1 cellular context compared by ENCODE assay signal in the genomic region with DNA sequence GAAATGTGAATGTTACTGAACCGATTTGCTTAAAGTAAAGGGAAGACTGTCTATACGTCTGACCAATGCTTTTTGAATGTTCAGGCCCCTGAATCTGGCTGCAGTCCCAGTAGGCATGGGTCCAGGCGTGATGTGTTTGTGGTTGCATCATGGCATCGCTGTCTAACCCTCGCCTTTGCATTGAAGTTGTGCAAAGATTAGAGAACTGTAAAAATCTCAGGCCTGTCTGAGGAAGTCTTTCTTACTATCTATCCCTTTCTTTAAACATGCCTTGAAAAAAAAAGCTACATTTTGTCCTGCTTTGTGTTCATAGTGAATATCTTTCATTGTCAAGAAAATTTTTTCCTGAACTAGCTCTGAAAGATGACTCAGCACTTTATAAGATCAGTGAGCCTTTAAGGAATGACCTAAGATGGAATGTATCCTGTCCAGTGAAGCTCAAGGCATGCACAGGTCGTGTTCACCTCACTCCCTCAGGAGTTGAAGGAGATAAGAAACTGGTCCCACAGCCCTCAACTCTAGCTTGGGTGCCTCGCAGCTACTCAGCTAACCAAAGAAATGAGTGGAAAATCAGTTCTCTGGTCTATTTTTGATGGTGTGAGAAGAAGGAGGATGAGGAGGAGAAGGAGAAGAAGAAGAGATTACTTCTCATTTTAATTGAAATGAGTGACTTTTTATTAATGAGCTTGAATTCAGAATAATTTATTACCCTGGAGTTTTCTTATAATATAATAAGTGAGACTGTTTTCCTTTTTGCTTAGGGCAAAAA.
TF ChIP-seq lines count a peak whose summit lies in the region.

No MANE protein-coding gene starts in this region.

TF ChIP-seq in A549, 52 proteins besides CTCF, POLR2A, EP300 and RAD21 (continued from another document):
- TF ChIP-seq MYC (IDR thresholded peaks at IDR 0.05; ENCODE audit: borderline replicate concordance, low read length): no peak
- TF ChIP-seq MAFK (IDR thresholded peaks at IDR 0.05; ENCODE audit: partially characterized antibody): peak; percentile 100
- no peak for TF ChIP-seq EHF (CRISPR knock-in tag; IDR thresholded peaks at IDR 0.05)
- TF ChIP-seq FOXS1 (CRISPR knock-in tag; IDR thresholded peaks at IDR 0.05): no peak
- peak; percentile 47; the same call in 1 of the 2 replicates for TF ChIP-seq GATA3 (IDR thresholded peaks at IDR 0.05; ENCODE audit: borderline replicate concordance)
- TF ChIP-seq HDAC2 (IDR thresholded peaks at IDR 0.05): no peak
- TF ChIP-seq CHD2 (IDR thresholded peaks at IDR 0.05; ENCODE audit: low read length, partially characterized antibody): no peak
- 0 out of 2 replicates have a peak, but pooled peaks have one; percentile 33 for TF ChIP-seq ZSCAN20 (CRISPR knock-in tag; IDR thresholded peaks at IDR 0.05)
- peak; percentile 27; the same call in 1 of the 2 replicates for TF ChIP-seq HOXB13 (CRISPR knock-in tag; IDR thresholded peaks at IDR 0.05; ENCODE audit: low read depth)
- TF ChIP-seq TFCP2L1 (CRISPR knock-in tag; IDR thresholded peaks at IDR 0.05): no peak
- TF ChIP-seq BHLHE40 (IDR thresholded peaks at IDR 0.05; ENCODE audit: low read depth, low read length): no peak
- TF ChIP-seq FOSL2 (IDR thresholded peaks at IDR 0.05): peak; percentile 55; the same call in 1 of the 2 replicates
- TF ChIP-seq FOSL2 (CRISPR knock-in tag; IDR thresholded peaks at IDR 0.05): peak; percentile 66; the same call in 1 of the 2 replicates
- no peak for TF ChIP-seq PHF8 (IDR thresholded peaks at IDR 0.05; ENCODE audit: borderline replicate concordance, low read depth)
- no peak for TF ChIP-seq CBX8 (IDR thresholded peaks at IDR 0.05)
- TF ChIP-seq CBX2 (IDR thresholded peaks at IDR 0.05; ENCODE audit: borderline replicate concordance, low read depth): no peak
- TF ChIP-seq, protein P1, sequence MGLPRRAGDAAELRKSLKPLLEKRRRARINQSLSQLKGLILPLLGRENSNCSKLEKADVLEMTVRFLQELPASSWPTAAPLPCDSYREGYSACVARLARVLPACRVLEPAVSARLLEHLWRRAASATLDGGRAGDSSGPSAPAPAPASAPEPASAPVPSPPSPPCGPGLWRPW (IDR thresholded peaks at IDR 0.05): 0 out of 2 replicates have a peak, but pooled peaks have one; percentile 34
- TF ChIP-seq, protein P2, sequence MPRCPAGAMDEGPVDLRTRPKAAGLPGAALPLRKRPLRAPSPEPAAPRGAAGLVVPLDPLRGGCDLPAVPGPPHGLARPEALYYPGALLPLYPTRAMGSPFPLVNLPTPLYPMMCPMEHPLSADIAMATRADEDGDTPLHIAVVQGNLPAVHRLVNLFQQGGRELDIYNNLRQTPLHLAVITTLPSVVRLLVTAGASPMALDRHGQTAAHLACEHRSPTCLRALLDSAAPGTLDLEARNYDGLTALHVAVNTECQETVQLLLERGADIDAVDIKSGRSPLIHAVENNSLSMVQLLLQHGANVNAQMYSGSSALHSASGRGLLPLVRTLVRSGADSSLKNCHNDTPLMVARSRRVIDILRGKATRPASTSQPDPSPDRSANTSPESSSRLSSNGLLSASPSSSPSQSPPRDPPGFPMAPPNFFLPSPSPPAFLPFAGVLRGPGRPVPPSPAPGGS (IDR thresholded peaks at IDR 0.05): peak; percentile 39; the same call in 1 of the 3 replicates
- peak; percentile 58; the same call in 1 of the 2 replicates for TF ChIP-seq JUNB (IDR thresholded peaks at IDR 0.05)
- peak; percentile 99 for TF ChIP-seq NFE2L2 (conservative IDR thresholded peaks at IDR 0.05; ENCODE audit: low read length)
- TF ChIP-seq, protein P3, sequence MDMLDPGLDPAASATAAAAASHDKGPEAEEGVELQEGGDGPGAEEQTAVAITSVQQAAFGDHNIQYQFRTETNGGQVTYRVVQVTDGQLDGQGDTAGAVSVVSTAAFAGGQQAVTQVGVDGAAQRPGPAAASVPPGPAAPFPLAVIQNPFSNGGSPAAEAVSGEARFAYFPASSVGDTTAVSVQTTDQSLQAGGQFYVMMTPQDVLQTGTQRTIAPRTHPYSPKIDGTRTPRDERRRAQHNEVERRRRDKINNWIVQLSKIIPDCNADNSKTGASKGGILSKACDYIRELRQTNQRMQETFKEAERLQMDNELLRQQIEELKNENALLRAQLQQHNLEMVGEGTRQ (IDR thresholded peaks at IDR 0.05): no peak
- no peak for TF ChIP-seq ESRRA (IDR thresholded peaks at IDR 0.05; ENCODE audit: borderline replicate concordance, low read length)
- no peak for TF ChIP-seq ZFP36 (IDR thresholded peaks at IDR 0.05; ENCODE audit: borderline replicate concordance, partially characterized antibody)
- TF ChIP-seq FOSB (CRISPR knock-in tag; IDR thresholded peaks at IDR 0.05): no peak
- TF ChIP-seq CEBPB (IDR thresholded peaks at IDR 0.05): peak; percentile 89 to 96
- no peak for TF ChIP-seq EHMT2 (IDR thresholded peaks at IDR 0.05; ENCODE audit: low read depth)
- peak in 1 of 2 experiments; percentile 56; a peak in 2 of 5 replicates for TF ChIP-seq JUN (IDR thresholded peaks at IDR 0.05)
- TF ChIP-seq ZC3H11A (IDR thresholded peaks at IDR 0.05): no peak
- TF ChIP-seq RARB (CRISPR knock-in tag; IDR thresholded peaks at IDR 0.05): no peak
- TF ChIP-seq, protein P4, sequence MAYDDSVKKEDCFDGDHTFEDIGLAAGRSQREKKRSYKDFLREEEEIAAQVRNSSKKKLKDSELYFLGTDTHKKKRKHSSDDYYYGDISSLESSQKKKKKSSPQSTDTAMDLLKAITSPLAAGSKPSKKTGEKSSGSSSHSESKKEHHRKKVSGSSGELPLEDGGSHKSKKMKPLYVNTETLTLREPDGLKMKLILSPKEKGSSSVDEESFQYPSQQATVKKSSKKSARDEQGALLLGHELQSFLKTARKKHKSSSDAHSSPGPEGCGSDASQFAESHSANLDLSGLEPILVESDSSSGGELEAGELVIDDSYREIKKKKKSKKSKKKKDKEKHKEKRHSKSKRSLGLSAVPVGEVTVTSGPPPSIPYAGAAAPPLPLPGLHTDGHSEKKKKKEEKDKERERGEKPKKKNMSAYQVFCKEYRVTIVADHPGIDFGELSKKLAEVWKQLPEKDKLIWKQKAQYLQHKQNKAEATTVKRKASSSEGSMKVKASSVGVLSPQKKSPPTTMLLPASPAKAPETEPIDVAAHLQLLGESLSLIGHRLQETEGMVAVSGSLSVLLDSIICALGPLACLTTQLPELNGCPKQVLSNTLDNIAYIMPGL (CRISPR knock-in tag; IDR thresholded peaks at IDR 0.05; ENCODE audit: borderline replicate concordance): no peak
- TF ChIP-seq, protein P5, sequence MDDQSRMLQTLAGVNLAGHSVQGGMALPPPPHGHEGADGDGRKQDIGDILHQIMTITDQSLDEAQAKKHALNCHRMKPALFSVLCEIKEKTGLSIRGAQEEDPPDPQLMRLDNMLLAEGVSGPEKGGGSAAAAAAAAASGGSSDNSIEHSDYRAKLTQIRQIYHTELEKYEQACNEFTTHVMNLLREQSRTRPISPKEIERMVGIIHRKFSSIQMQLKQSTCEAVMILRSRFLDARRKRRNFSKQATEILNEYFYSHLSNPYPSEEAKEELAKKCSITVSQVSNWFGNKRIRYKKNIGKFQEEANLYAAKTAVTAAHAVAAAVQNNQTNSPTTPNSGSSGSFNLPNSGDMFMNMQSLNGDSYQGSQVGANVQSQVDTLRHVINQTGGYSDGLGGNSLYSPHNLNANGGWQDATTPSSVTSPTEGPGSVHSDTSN (IDR thresholded peaks at IDR 0.05): no peak
- no peak for TF ChIP-seq KDM1A (IDR thresholded peaks at IDR 0.05; ENCODE audit: low read depth)
- no peak for TF ChIP-seq SREBF2 (IDR thresholded peaks at IDR 0.05)
- TF ChIP-seq MAZ (IDR thresholded peaks at IDR 0.05; ENCODE audit: borderline replicate concordance, low read depth, low read length): no peak
- TF ChIP-seq, protein P6, sequence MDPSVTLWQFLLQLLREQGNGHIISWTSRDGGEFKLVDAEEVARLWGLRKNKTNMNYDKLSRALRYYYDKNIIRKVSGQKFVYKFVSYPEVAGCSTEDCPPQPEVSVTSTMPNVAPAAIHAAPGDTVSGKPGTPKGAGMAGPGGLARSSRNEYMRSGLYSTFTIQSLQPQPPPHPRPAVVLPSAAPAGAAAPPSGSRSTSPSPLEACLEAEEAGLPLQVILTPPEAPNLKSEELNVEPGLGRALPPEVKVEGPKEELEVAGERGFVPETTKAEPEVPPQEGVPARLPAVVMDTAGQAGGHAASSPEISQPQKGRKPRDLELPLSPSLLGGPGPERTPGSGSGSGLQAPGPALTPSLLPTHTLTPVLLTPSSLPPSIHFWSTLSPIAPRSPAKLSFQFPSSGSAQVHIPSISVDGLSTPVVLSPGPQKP (IDR thresholded peaks at IDR 0.05; ENCODE audit: low read depth, low read length): no peak
- TF ChIP-seq HOXA7 (CRISPR knock-in tag; IDR thresholded peaks at IDR 0.05): no peak
- TF ChIP-seq RCOR1 (IDR thresholded peaks at IDR 0.05; ENCODE audit: low read depth, low read length): no peak
- TF ChIP-seq HOXB5 (CRISPR knock-in tag; IDR thresholded peaks at IDR 0.05): no peak
TF ChIP-seq in A549: peak in this region for 14.
